In genomic region chr2:171225302-171225980, GRCh38 we compare ENCODE assay signal across 13 cellular contexts.
A peak's percentile ranks its signal among the peaks of the same experiment; 100 is the strongest.
DNase-seq lines count a peak whose midpoint lies in the region; ATAC-seq, FAIRE-seq and TF ChIP-seq lines count a peak whose summit lies in the region.
"Had no signal": no experiment of that assay in that cellular context is flagged by ENCODE, and none has a peak within 500 bp of the region (broad histone marks: within the 10 kb centered on the region; RNA-seq: fewer than 3 reads in every experiment).

No MANE protein-coding gene starts in this region.

- no peak for TF ChIP-seq POLR2A in HepG2 (IDR thresholded peaks at IDR 0.05; ENCODE audit: insufficient read depth in 1 of 2, low read depth in 2 of 2, low read length in 2 of 2)
- no peak for TF ChIP-seq POLR2A in right lobe of liver (IDR thresholded peaks at IDR 0.05)

- H3K4me2 ChIP-seq in HepG2 (ENCODE audit: low read depth, low read length) = no peak overlapping the region

- no peak overlapping the region for H3K27ac ChIP-seq in HepG2 (ENCODE audit: extremely low read length, insufficient read depth, low read length)
- no peak overlapping the region for H3K27ac ChIP-seq in right lobe of liver
- H3K27ac ChIP-seq in RWPE1 = no peak overlapping the region

- peaks cover 0 to 5% of the 10 kb centered on the region in 2 experiments; a peak in 2 of 5 replicates for H3K27me3 ChIP-seq in HepG2 (ENCODE audit: control insufficient read depth in 1 of 2, insufficient read depth in 2 of 2, low read length in 2 of 2)
- H3K27me3 ChIP-seq in right lobe of liver = no peaks in the 10 kb centered on the region

- H3K36me3 ChIP-seq in HepG2 (replicated peaks in 1 of 2; ENCODE audit: control insufficient read depth in 1 of 2, insufficient read depth in 2 of 2, low read length in 2 of 2) = no peaks in the 10 kb centered on the region
- no peaks in the 10 kb centered on the region for H3K36me3 ChIP-seq in right lobe of liver

- BruUV-seq in HepG2 (replicated peaks; lab: Mats Ljungman, UMichigan) = no TSS peak

- TF ChIP-seq CTCF in HepG2 (CRISPR knock-in tag; IDR thresholded peaks at IDR 0.05) (no peak), right lobe of liver (IDR thresholded peaks at IDR 0.05) (no peak), RWPE1 (conservative IDR thresholded peaks at IDR 0.05; ENCODE audit: low read depth) (no peak)

- no peak overlapping the region for H2AFZ ChIP-seq in HepG2 (ENCODE audit: low read length)

- CTCF ChIA-PET in HepG2 (lab: Yijun Ruan, JAX; ENCODE audit: low intra/inter-chr PET ratio, low total read pairs) (no interaction called here), RWPE1 (lab: Yijun Ruan, JAX) (no interaction called here)

- H3K79me2 ChIP-seq in HepG2 (ENCODE audit: insufficient read depth, low read length) = no peaks in the 10 kb centered on the region

- H3K9me3 ChIP-seq in HepG2 (ENCODE audit: low read length) = no peaks in the 10 kb centered on the region
- H3K9me3 ChIP-seq in right lobe of liver = no peaks in the 10 kb centered on the region

- no peak for TF ChIP-seq RAD21 in HepG2 (CRISPR knock-in tag; IDR thresholded peaks at IDR 0.05)

- intact Hi-C loops in HepG2 (cut with micrococcal nuclease; ENCODE audit: unreplicated experiment) (no loop called here), right lobe of liver (cut with DNase I) (no loop called here)

- H3K4me3 ChIP-seq in HepG2 (replicated peaks in 1 of 3; ENCODE audit: insufficient read depth in 1 of 3, low read depth in 2 of 3, low read length in 3 of 3) = no peak overlapping the region
- H3K4me3 ChIP-seq in right lobe of liver = no peak overlapping the region

- FAIRE-seq in HepG2 (lab: Jason Lieb, UNC) = no peak

- H4K20me1 ChIP-seq in HepG2 (ENCODE audit: insufficient read depth, low read length) = no peaks in the 10 kb centered on the region

- no peak for TF ChIP-seq EP300 in HepG2 (IDR thresholded peaks at IDR 0.05; ENCODE audit: low read depth in 2 of 2, low read length in 2 of 2)
- no peak for TF ChIP-seq EP300 in HepG2 (CRISPR knock-in tag; IDR thresholded peaks at IDR 0.05; ENCODE audit: borderline replicate concordance)

- POLR2A ChIA-PET in HepG2 (lab: Yijun Ruan, JAX) (no interaction called here), RWPE1 (lab: Yijun Ruan, JAX; ENCODE audit: low non-redundant PET) (no interaction called here)

- WGBS in HepG2 (ENCODE audit: low lambda C conversion rate) = 14% methylated on average over 3 of the region's 3 CpGs
- WGBS in right lobe of liver (ENCODE audit: insufficient coverage, low coverage, low lambda C conversion rate, missing lambda C conversion rate) = 63% methylated on average over 3 of the region's 3 CpGs

- DNase-seq in HepG2 (ENCODE audit: low spot score) (peak; percentile 57), right lobe of liver (no peak), RWPE1 (ENCODE audit: low spot score) (peak; percentile 61), fibroblast of peridontal ligament (ENCODE audit: extremely low read depth) (peak; percentile 79), pons (ENCODE audit: low spot score) (no peak), NCI-H524 treated with DMSO at 0.1 percent for 48 hours (lab: John Stamatoyannopoulos, UW) (no peak)
- DNase-seq: activated CD4-positive, alpha-beta memory T cell treated with anti-CD3 and anti-CD28 coated beads, Interleukin-2, amount 10 ng/mL, durations not matched to agents 7 days and 5 days; CD8-positive, alpha-beta T cell; effector CD8-positive, alpha-beta T cell; midbrain; stimulated activated CD4-positive, alpha-beta T cell treated with anti-CD3 and anti-CD28 coated beads, Interleukin-2, amount 100 ng/mL, for 48 hours had no signal

- in situ Hi-C loops in HepG2 (cut with HindIII; ENCODE audit: extremely low pct_ligation_motif_present, low pct_unique_long_range_greater_than_20kb) = no loop called here

- ATAC-seq in HepG2 (no peak), right lobe of liver (no peak), GM18873 (IDR thresholded peaks at IDR 0.05; ENCODE audit: low FRiP score, unreplicated experiment) (no peak), GM21390 (IDR thresholded peaks at IDR 0.05; ENCODE audit: unreplicated experiment) (no peak)
- ATAC-seq: CD8-positive, alpha-beta T cell had no signal

- H3K9ac ChIP-seq in HepG2 (ENCODE audit: insufficient read depth, low read depth, low read length) = no peak overlapping the region

- H3K4me1 ChIP-seq in HepG2 (ENCODE audit: insufficient read depth, low read length) (no peaks in the 10 kb centered on the region), right lobe of liver (no peaks in the 10 kb centered on the region)

TF ChIP-seq in HepG2, 621 proteins besides CTCF, POLR2A, EP300 and RAD21:
- TF ChIP-seq ZNF337 (CRISPR knock-in tag; IDR thresholded peaks at IDR 0.05; ENCODE audit: borderline replicate concordance, low read depth) (no peak), JUNB (CRISPR knock-in tag; IDR thresholded peaks at IDR 0.05; ENCODE audit: borderline replicate concordance) (0 out of 2 replicates have a peak, but pooled peaks have one; percentile 44), MAFK (conservative IDR thresholded peaks at IDR 0.05 in 1 of 2, IDR thresholded peaks at IDR 0.05 in 1 of 2; ENCODE audit: low read length in 2 of 2) (0 out of 4 replicates have a peak, but pooled peaks of 1 of the 2 experiments have one; percentile 5), ZNF7 (CRISPR knock-in tag; IDR thresholded peaks at IDR 0.05) (peak; percentile 95), FOSL2 (CRISPR knock-in tag; IDR thresholded peaks at IDR 0.05) (peak; percentile 75)

Comparison
In these comparisons a context has a peak if more than half of its experiments do, and no peak if none do; other contexts are left out.
1. DNase-seq: peak in HepG2 (single experiment), RWPE1 (single experiment) and fibroblast of peridontal ligament (single experiment); none in right lobe of liver (0 of 3), pons (single experiment) and NCI-H524 treated with DMSO at 0.1 percent for 48 hours (single experiment).